In the genomic region with DNA sequence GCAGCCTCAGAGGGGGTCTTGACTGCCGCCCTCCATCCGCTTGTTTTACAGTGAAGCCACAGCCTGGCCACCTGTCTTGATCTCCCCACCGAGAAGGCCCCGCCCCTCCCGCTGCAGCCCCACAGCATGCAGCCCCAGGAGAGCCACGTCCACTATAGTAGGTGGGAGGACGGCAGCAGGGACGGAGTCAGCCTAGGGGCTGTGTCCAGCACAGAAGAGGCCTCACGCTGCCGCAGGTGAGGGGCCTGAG, we compare ENCODE assay signal across 1 cellular context.
TF ChIP-seq lines count a peak whose summit lies in the region.

No MANE protein-coding gene starts in this region.

TF ChIP-seq in HepG2, 621 proteins besides CTCF, POLR2A, EP300 and RAD21 (continued from another document):
- TF ChIP-seq CBX2 (IDR thresholded peaks at IDR 0.05; ENCODE audit: low read depth, low read length) (no peak), CBX2 (CRISPR knock-in tag; IDR thresholded peaks at IDR 0.05; ENCODE audit: low read depth) (peak; percentile 38; the same call in 1 of the 2 replicates)
